ENCODE assay signal across 8 cellular contexts in the genomic region with DNA sequence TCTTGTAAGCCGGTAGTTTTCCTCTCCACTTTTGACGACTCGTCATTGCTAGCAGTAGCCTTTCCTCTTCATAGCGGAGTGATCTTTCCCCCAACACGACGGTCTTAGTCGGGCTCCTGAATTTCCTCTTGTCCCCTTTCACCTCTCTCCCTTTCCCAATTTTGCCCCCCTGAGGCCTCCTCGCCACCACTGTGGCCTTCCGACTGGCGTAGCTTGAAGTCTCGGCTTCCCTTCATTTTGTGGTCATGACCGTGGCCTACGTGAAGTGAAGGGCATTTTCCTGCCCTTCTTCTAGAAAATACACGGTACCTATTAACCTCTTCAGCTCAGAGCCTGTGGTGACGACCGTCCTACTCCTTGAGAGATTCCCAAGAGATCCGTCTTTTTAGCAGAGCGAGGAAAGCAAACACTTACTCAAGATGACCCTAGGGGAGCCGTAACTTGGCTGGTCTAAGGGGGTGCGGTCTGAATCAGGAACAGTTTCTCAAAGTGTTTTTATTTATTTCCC. TPM values are rescaled to one million over a fixed set of nuclear protein-coding genes. Genes with fewer than 3 reads are reported as not detected.
DNase-seq lines count a peak whose midpoint lies in the region; ATAC-seq and TF ChIP-seq lines count a peak whose summit lies in the region.

No MANE protein-coding gene starts in this region.

- H3K4me3 ChIP-seq in WI38 (ENCODE audit: low read depth, low read length) (peak overlapping the region; percentile 80), osteoblast (ENCODE audit: insufficient read depth, low read length) (peak overlapping the region; percentile 80)

- H3K27ac Mint-ChIP-seq in IgD-negative memory B cell: peak overlapping the region; percentile 98 to 99 (median 98)

- H4K20me1 ChIP-seq in osteoblast (ENCODE audit: insufficient read depth, low read length): peaks cover 38% of the 10 kb centered on the region

- H3K9me3 Mint-ChIP-seq in IgD-negative memory B cell: no peaks in the 10 kb centered on the region

- H3K4me1 Mint-ChIP-seq in IgD-negative memory B cell: peaks cover 34 to 37% (median 34%) of the 10 kb centered on the region in 3 donors

- peak overlapping the region; percentile 98 for H3K27ac ChIP-seq in osteoblast (ENCODE audit: low read depth, low read length)

- peak overlapping the region; percentile 96 to 100 (median 99) for H3K4me3 Mint-ChIP-seq in IgD-negative memory B cell

- H3K27me3 ChIP-seq in osteoblast (ENCODE audit: insufficient read depth, low read length): no peaks in the 10 kb centered on the region

- peak overlapping the region; percentile 99 for H3K4me2 ChIP-seq in osteoblast (ENCODE audit: insufficient read depth, low read length)

- no peaks in the 10 kb centered on the region for H3K27me3 Mint-ChIP-seq in IgD-negative memory B cell

- DNase-seq in D341Med (ENCODE audit: low spot score): peak; percentile 52
- peak; percentile 44 for DNase-seq in foreskin melanocyte
- peak; percentile 81 for DNase-seq in osteoblast (ENCODE audit: insufficient read length, low spot score, missing footprints)
- no peak for DNase-seq in stimulated activated CD4-positive, alpha-beta T cell treated with anti-CD3 and anti-CD28 coated beads, Interleukin-1b, Interleukin-23, amount 100 ng/mL, for 48 hours
- no peak for DNase-seq in cerebellar cortex (ENCODE audit: low spot score)

- peak overlapping the region; percentile 61 for H2AFZ ChIP-seq in osteoblast (ENCODE audit: low read length)

- no peaks in the 10 kb centered on the region for H3K9me3 ChIP-seq in osteoblast (ENCODE audit: low read depth, low read length)

- H3K4me1 ChIP-seq in osteoblast (ENCODE audit: insufficient read depth, low read length): peaks cover 27% of the 10 kb centered on the region

- peaks cover 28% of the 10 kb centered on the region for H3K36me3 ChIP-seq in osteoblast (ENCODE audit: insufficient read depth, low read length)

- no peak for ATAC-seq in GM21619 (IDR thresholded peaks at IDR 0.05; ENCODE audit: unreplicated experiment)

- H3K79me2 ChIP-seq in osteoblast (ENCODE audit: insufficient read depth, low read length): peaks cover 62% of the 10 kb centered on the region

- H3K36me3 Mint-ChIP-seq in IgD-negative memory B cell: peaks cover 6% of the 10 kb centered on the region

- no peak for TF ChIP-seq CTCF in WI38 (IDR thresholded peaks at IDR 0.05; ENCODE audit: low read depth, low read length)
- TF ChIP-seq CTCF in osteoblast (IDR thresholded peaks at IDR 0.05; ENCODE audit: extremely low read depth, low read depth, low read length): no peak

RNA-seq across cellular contexts. Expression of gene PRKAR1A, which starts 0.8 kb away (rescaled TPM):
- 175 TPM for polyA plus RNA-seq in IgD-negative memory B cell
- 234 and 259 TPM in 2 replicates for total RNA-seq in osteoblast

RNA-seq across cellular contexts. Expression of gene WIPI1, which starts 55.7 kb away (rescaled TPM):
- 6.7 TPM for polyA plus RNA-seq in IgD-negative memory B cell
- total RNA-seq in osteoblast: 190 and 220 TPM in 2 replicates

Comparison
In these comparisons a context has a peak if more than half of its experiments do, and no peak if none do; other contexts are left out.
1. DNase-seq: peak in D341Med (single experiment), foreskin melanocyte (single experiment) and osteoblast (single experiment); none in stimulated activated CD4-positive, alpha-beta T cell treated with anti-CD3 and anti-CD28 coated beads, Interleukin-1b, Interleukin-23, amount 100 ng/mL, for 48 hours (single experiment) and cerebellar cortex (single experiment).